In the genomic region with DNA sequence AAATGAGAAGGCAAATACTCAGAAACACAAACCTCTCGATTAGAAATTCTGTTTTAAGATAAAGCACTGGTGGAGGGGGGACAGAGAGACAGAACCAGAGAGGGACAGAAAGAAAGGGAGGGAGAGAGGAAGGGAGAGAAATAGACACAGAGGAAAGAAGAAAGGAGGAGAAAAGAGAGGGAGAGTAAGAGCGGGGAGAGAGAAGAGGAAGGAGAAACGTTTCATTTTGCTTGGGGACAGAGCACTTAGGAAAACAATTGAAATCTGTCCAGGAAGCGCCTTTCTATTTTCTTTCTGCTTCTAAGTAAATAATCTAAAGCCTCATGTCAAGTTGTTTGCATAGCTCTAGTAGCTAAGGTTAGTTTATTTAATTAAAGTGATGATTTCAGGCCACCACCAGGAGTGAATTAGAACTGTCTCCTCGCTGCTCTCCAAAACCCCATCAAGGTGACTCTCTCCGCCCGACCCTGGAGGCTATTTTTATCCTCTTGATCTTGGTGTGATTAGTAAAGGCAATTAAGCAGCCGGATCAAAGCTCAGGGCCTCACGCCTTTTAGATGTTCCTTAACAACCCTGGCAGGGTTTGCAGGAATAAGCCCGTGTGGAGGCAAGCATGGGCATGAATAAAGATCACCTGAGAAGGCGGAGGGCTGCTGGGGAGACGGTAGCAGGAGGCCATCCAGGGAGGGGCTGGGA, we compare ENCODE assay signal across 13 cellular contexts.
DNase-seq lines count a peak whose midpoint lies in the region; ATAC-seq and TF ChIP-seq lines count a peak whose summit lies in the region.
"Had no signal": no experiment of that assay in that cellular context is flagged by ENCODE, and none has a peak within 500 bp of the region (broad histone marks: within the 10 kb centered on the region; RNA-seq: fewer than 3 reads in every experiment).

No MANE protein-coding gene starts in this region.

- H3K27ac Mint-ChIP-seq in nephron, result peak overlapping the region in 2 of 3 experiments; percentile 22 to 42

- TF ChIP-seq CTCF in RWPE2 (IDR thresholded peaks at IDR 0.05; ENCODE audit: poor library complexity, severe bottlenecking) (no peak), nephron (IDR thresholded peaks at IDR 0.05; ENCODE audit: unreplicated experiment in 3 of 3) (no peak), heart left ventricle (IDR thresholded peaks at IDR 0.05) (no peak)

- no peaks in the 10 kb centered on the region for H3K36me3 Mint-ChIP-seq in nephron (ENCODE audit: low read depth)

- peaks cover 73% of the 10 kb centered on the region for H3K4me1 Mint-ChIP-seq in nephron

- intact Hi-C loops in heart left ventricle (cut with DNase I), result loop anchor here in 1 of 10 donors (10.0 kb wide), 1 partner anchor 1011 kb away; no protein-coding TSS in a partner anchor

- DNase-seq in DMS53 treated with DMSO at 0.1 percent for 48 hours (lab: John Stamatoyannopoulos, UW; ENCODE audit: unreplicated experiment) (peak; percentile 71), NCI-H2081 treated with DMSO at 0.1 percent for 48 hours (lab: John Stamatoyannopoulos, UW) (peak; percentile 9), RWPE2 (ENCODE audit: low spot score) (no peak), hippocampal formation (lab: John Stamatoyannopoulos, UW) (no peak), heart left ventricle (no peak), NCI-H446 (lab: John Stamatoyannopoulos, UW) (no peak)
- DNase-seq: activated gamma-delta T cell treated with Interleukin-2 at 50 U/mL for 16 hours; kidney glomerular epithelial cell; stimulated activated CD4-positive, alpha-beta T cell treated with anti-CD3 and anti-CD28 coated beads, Interleukin-1b, Interleukin-23, amount 100 ng/mL, for 48 hours had no signal

- no peak for TF ChIP-seq POLR2A in heart left ventricle (IDR thresholded peaks at IDR 0.05)

- peaks cover 24% of the 10 kb centered on the region for H3K27me3 Mint-ChIP-seq in nephron (ENCODE audit: low read depth)

- H3K4me3 ChIP-seq in RWPE2 (ENCODE audit: severe bottlenecking) (no peak overlapping the region), heart left ventricle (no peak overlapping the region)
- H3K4me3 ChIP-seq: upper lobe of left lung had no signal

- H3K9me3 Mint-ChIP-seq in nephron, result no peaks in the 10 kb centered on the region

- H3K27me3 ChIP-seq in RWPE2 (ENCODE audit: insufficient read depth, poor library complexity, severe bottlenecking) (no peaks in the 10 kb centered on the region), heart left ventricle (peaks cover 0 to 20% (median 0%) of the 10 kb centered on the region in 9 donors)
- H3K27me3 ChIP-seq: upper lobe of left lung had no signal

- WGBS in heart left ventricle, 4 donors, result 66 to 72% (median 70%) methylated on average over 12 of the region's 12 CpGs

- no peaks in the 10 kb centered on the region for H3K36me3 ChIP-seq in RWPE2 (ENCODE audit: low read depth)
- no peaks in the 10 kb centered on the region for H3K36me3 ChIP-seq in heart left ventricle
- H3K36me3 ChIP-seq: upper lobe of left lung had no signal

- no peaks in the 10 kb centered on the region for H3K9me3 ChIP-seq in RWPE2 (ENCODE audit: severe bottlenecking)
- no peaks in the 10 kb centered on the region for H3K9me3 ChIP-seq in heart left ventricle
- H3K9me3 ChIP-seq: upper lobe of left lung had no signal

- H3K4me1 ChIP-seq in RWPE2 (ENCODE audit: insufficient read depth, poor library complexity, severe bottlenecking) (peaks cover 16% of the 10 kb centered on the region), heart left ventricle (peaks cover 0 to 6% (median 0%) of the 10 kb centered on the region in 12 donors)

- no peak overlapping the region for H3K4me3 Mint-ChIP-seq in nephron

- no peak overlapping the region for H3K27ac ChIP-seq in RWPE2 (ENCODE audit: poor library complexity, severe bottlenecking)
- H3K27ac ChIP-seq in heart left ventricle, result no peak overlapping the region
- H3K27ac ChIP-seq: upper lobe of left lung had no signal

- ATAC-seq in RWPE2 (ENCODE audit: low read depth) (peak; percentile 63), heart left ventricle (no peak), GM19351 (IDR thresholded peaks at IDR 0.05; ENCODE audit: unreplicated experiment) (no peak)
- ATAC-seq: SK-N-SH treated with all-trans-retinoic acid at 6 μM for 48 hours had no signal

Comparison
In these comparisons a context has a peak if more than half of its experiments do, and no peak if none do; other contexts are left out.
1. DNase-seq: peak in DMS53 treated with DMSO at 0.1 percent for 48 hours (single experiment) and NCI-H2081 treated with DMSO at 0.1 percent for 48 hours (single experiment); none in RWPE2 (single experiment), hippocampal formation (0 of 2), heart left ventricle (0 of 5) and NCI-H446 (0 of 2).